8 cellular contexts compared by ENCODE assay signal in the genomic region with DNA sequence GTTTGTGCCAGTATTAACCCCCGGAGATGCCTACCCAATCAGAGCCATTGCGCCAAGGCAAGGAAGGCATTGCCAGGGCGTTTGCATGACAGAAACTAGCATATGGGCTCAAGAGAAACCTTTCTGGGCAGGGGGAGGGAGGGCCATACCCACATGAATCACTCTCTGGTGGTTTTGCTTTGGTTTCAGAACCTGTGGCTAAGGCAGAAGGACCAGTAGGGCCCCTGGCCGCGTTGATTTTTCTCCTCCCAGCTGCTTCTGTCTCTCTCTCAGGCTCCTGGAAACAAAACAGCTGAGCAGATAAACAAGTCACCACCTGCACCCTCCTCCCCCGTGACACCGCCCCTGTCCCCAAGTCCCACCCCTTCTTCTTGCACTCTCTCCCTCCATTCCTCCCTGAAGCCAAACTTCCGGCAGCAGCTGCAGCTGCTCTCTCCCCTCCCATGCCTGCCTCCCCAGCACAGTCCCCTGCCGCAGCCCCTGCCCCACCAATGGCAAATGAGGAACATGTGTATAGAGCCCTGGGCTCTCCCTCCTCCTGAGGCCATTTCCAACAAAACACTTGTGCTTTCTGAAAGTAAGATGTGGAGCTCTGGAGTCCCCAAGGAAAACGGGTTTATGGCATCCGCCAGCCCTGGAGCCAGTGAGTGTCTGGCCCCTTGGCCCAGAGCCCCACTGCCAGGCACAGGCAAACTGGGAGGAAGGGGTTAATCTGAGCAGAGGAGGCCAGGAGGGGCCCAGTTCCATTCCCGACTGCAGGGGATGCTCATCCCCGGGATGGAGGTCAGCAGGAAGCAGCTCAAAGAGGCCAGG. TPM values are rescaled to one million over a fixed set of nuclear protein-coding genes. Genes with fewer than 3 reads are reported as not detected.
DNase-seq lines count a peak whose midpoint lies in the region; ATAC-seq and TF ChIP-seq lines count a peak whose summit lies in the region.

No MANE protein-coding gene starts in this region.

- DNase-seq in NCI-H128 (lab: John Stamatoyannopoulos, UW; ENCODE audit: unreplicated experiment): peak; percentile 63
- DNase-seq in T follicular helper cell (ENCODE audit: low read depth): peak; percentile 20
- DNase-seq in cardiac fibroblast (ENCODE audit: low read depth in 2 of 2): peak; percentile 22 to 37
- DNase-seq in mesothelial cell of epicardium (ENCODE audit: low spot score in 2 of 2, unreplicated experiment in 2 of 2): peak; percentile 37 to 48
- DNase-seq in stimulated activated naive CD4-positive, alpha-beta T cell treated with Interleukin-2 at 50 U/mL for 16 hours (lab: John Stamatoyannopoulos, UW): peak; percentile 30
- DNase-seq in HuH-7 (ENCODE audit: low spot score): no peak

- H3K27ac Mint-ChIP-seq in mesothelial cell of epicardium: peak overlapping the region; percentile 93

- H3K4me1 Mint-ChIP-seq in mesothelial cell of epicardium: peaks cover 33% of the 10 kb centered on the region

- TF ChIP-seq POLR2A in GM18526 (IDR thresholded peaks at IDR 0.05; ENCODE audit: extremely low read depth, insufficient read length): peak; percentile 20

- peak overlapping the region; percentile 22 for H3K4me3 Mint-ChIP-seq in mesothelial cell of epicardium

- ATAC-seq in HG02763 (IDR thresholded peaks at IDR 0.05; ENCODE audit: unreplicated experiment): peak; percentile 90

- H3K9me3 Mint-ChIP-seq in mesothelial cell of epicardium: no peaks in the 10 kb centered on the region

- H3K4me3 ChIP-seq in cardiac fibroblast (replicated peaks in 1 of 2; ENCODE audit: low read depth in 2 of 2, low read length in 2 of 2): no peak overlapping the region

- no peaks in the 10 kb centered on the region for H3K27me3 Mint-ChIP-seq in mesothelial cell of epicardium (ENCODE audit: low read depth)

- H3K36me3 Mint-ChIP-seq in mesothelial cell of epicardium: no peaks in the 10 kb centered on the region

- TF ChIP-seq CTCF in cardiac fibroblast (IDR thresholded peaks at IDR 0.05; ENCODE audit: low read depth, low read length): no peak
- no peak for TF ChIP-seq CTCF in mesothelial cell of epicardium (IDR thresholded peaks at IDR 0.05; ENCODE audit: unreplicated experiment)

RNA-seq across cellular contexts. Expression of a gene that starts 39.0 kb away (rescaled TPM):
- 43.1 to 45.6 TPM (median 44.9 TPM) in 3 replicates for total RNA-seq in mesothelial cell of epicardium
